Comparison of ENCODE assay signal across 15 cellular contexts in genomic region chr11:73219396-73220285, GRCh38. TPM values are rescaled to one million over a fixed set of nuclear protein-coding genes. Genes with fewer than 3 reads are reported as not detected.
DNase-seq lines count a peak whose midpoint lies in the region; ATAC-seq and TF ChIP-seq lines count a peak whose summit lies in the region.
"Had no signal": no experiment of that assay in that cellular context is flagged by ENCODE, and none has a peak within 500 bp of the region (broad histone marks: within the 10 kb centered on the region; RNA-seq: fewer than 3 reads in every experiment).

No MANE protein-coding gene starts in this region.

- TSS peak; percentile 18 for BruUV-seq in PC-9 (replicated peaks; lab: Mats Ljungman, UMichigan)

- H3K9ac ChIP-seq in DND-41 (ENCODE audit: low read depth, low read length), result no peak overlapping the region

- CTCF ChIA-PET in PC-9 (lab: Charles Lee), result interaction anchor here (0.6 to 1.5 kb wide), 4 partner anchors 17 to 423 kb away, joined by 3 to 9 read pairs (median 4); no protein-coding TSS in a partner anchor

- H3K4me3 ChIP-seq in DND-41 (ENCODE audit: low read depth in 1 of 2, low read length in 2 of 2) (no peak overlapping the region), PC-9 (peak overlapping the region; percentile 69), esophagus (ENCODE audit: low read depth in 1 of 2, low read length in 2 of 2) (peak overlapping the region; percentile 67 to 73)
- H3K4me3 ChIP-seq: MG63 had no signal

- no peak for ATAC-seq in DND-41 (ENCODE audit: insufficient read depth, low read depth)
- ATAC-seq in HG02981 (IDR thresholded peaks at IDR 0.05; ENCODE audit: unreplicated experiment), result no peak
- ATAC-seq: SK-N-SH treated with all-trans-retinoic acid at 6 μM for 48 hours had no signal

- H3K27ac ChIP-seq in DND-41 (ENCODE audit: low read length), result peak overlapping the region; percentile 29; the same call in 1 of the 2 replicates
- no peak overlapping the region for H3K27ac ChIP-seq in PC-9
- peak overlapping the region in 1 of 2 donors; percentile 51 for H3K27ac ChIP-seq in esophagus (ENCODE audit: low read depth in 2 of 2, low read length in 1 of 2)

- intact Hi-C loops in PC-9 (cut with micrococcal nuclease; ENCODE audit: unreplicated experiment) (no loop called here), posterior vena cava (cut with DNase I) (no loop called here)

- no peaks in the 10 kb centered on the region for H3K36me3 ChIP-seq in DND-41 (ENCODE audit: insufficient read depth, low read length)
- no peaks in the 10 kb centered on the region; the same call in 1 of the 2 replicates for H3K36me3 ChIP-seq in PC-9 (ENCODE audit: low read depth)
- peaks cover 3 to 13% of the 10 kb centered on the region in 2 donors for H3K36me3 ChIP-seq in esophagus (ENCODE audit: control insufficient read depth in 2 of 2, insufficient read depth in 2 of 2, low read length in 1 of 2)
- H3K36me3 ChIP-seq: HAP-1, MG63 had no signal

- 79 to 83% methylated on average over 6 of the region's 6 CpGs for WGBS in esophagus, 2 donors

- no peak overlapping the region for H2AFZ ChIP-seq in DND-41 (ENCODE audit: low read depth, low read length)
- H2AFZ ChIP-seq in PC-9, result no peak overlapping the region

- TF ChIP-seq CTCF in DND-41 (IDR thresholded peaks at IDR 0.05; ENCODE audit: borderline replicate concordance, extremely low read depth, low read length, poor library complexity, severe bottlenecking) (no peak), PC-9 (conservative IDR thresholded peaks at IDR 0.05) (no peak)

- H3K4me2 ChIP-seq in DND-41 (ENCODE audit: insufficient read depth, low read length), result no peak overlapping the region
- H3K4me2 ChIP-seq in PC-9, result peak overlapping the region; percentile 97

- H3K9me3 ChIP-seq in DND-41 (ENCODE audit: insufficient read depth, low read length, severe bottlenecking) (no peaks in the 10 kb centered on the region), PC-9 (ENCODE audit: insufficient read depth, low read depth) (no peaks in the 10 kb centered on the region), esophagus (ENCODE audit: control insufficient read depth in 2 of 2, insufficient read depth in 1 of 2, low read depth in 1 of 2, low read length in 1 of 2) (no peaks in the 10 kb centered on the region)
- H3K9me3 ChIP-seq: HAP-1, MG63 had no signal

- DNase-seq in DND-41 (no peak), PC-9 (no peak), posterior vena cava (ENCODE audit: low spot score) (peak; percentile 58), NCI-H146 treated with DMSO at 0.1 percent for 48 hours (lab: John Stamatoyannopoulos, UW; ENCODE audit: unreplicated experiment) (no peak), glomerular visceral epithelial cell (ENCODE audit: extremely low spot score) (no peak)
- DNase-seq in stimulated activated CD4-positive, alpha-beta T cell treated with anti-CD3 and anti-CD28 coated beads, Interleukin-12 subunit alpha, Interleukin-12 subunit beta, amount 100 ng/mL, for 4 hours, result no peak
- DNase-seq: activated CD4-positive, CD25-positive, alpha-beta regulatory T cell; amygdala; effector CD4-positive, alpha-beta T cell; MG63 had no signal

- no peaks in the 10 kb centered on the region for H3K9me2 ChIP-seq in PC-9 (ENCODE audit: insufficient read depth)

- POLR2A ChIA-PET in PC-9 (lab: Charles Lee; ENCODE audit: unreplicated experiment), result no interaction called here

- H3F3A ChIP-seq in PC-9 (ENCODE audit: insufficient read depth, low read depth), result peaks cover 5% of the 10 kb centered on the region; the same call in 1 of the 2 replicates

- H3K4me1 ChIP-seq in DND-41 (ENCODE audit: insufficient read depth, low read length) (peaks cover 38% of the 10 kb centered on the region), PC-9 (replicated peaks; ENCODE audit: insufficient read depth) (peaks cover 45% of the 10 kb centered on the region), esophagus (ENCODE audit: control insufficient read depth in 2 of 2, insufficient read depth in 2 of 2, low read length in 1 of 2) (peaks cover 12 to 33% of the 10 kb centered on the region in 2 donors)
- H3K4me1 ChIP-seq: HAP-1 had no signal

- H3K79me2 ChIP-seq in DND-41 (ENCODE audit: insufficient read depth, low read length) (no peaks in the 10 kb centered on the region), PC-9 (ENCODE audit: low read depth) (peaks cover 48% of the 10 kb centered on the region)

- H4K20me1 ChIP-seq in DND-41 (ENCODE audit: insufficient read depth, low read length) (no peaks in the 10 kb centered on the region), PC-9 (ENCODE audit: insufficient read depth) (no peaks in the 10 kb centered on the region)

- H3K27me3 ChIP-seq in DND-41 (ENCODE audit: insufficient read depth, low read length, poor library complexity) (no peaks in the 10 kb centered on the region), PC-9 (ENCODE audit: insufficient read depth, low read depth) (no peaks in the 10 kb centered on the region), esophagus (ENCODE audit: control insufficient read depth in 1 of 2, insufficient read depth in 2 of 2, low read length in 2 of 2) (no peaks in the 10 kb centered on the region)
- H3K27me3 ChIP-seq: MG63 had no signal

RNA-seq across cellular contexts. Expression of gene P2RY2, which starts 1.6 kb away (rescaled TPM):
- total RNA-seq in PC-9 (2021) (19.8 and 22.5 TPM in 2 replicates), posterior vena cava (1 to 10 TPM in 1 of 2 donors, under 1 TPM in 1; 0.74 to 3.1 TPM)
- 10 to 100 TPM; 17.8 to 26.0 TPM for polyA plus RNA-seq in esophagus
- total RNA-seq: frontal cortex had no signal

RNA-seq across cellular contexts. Expression of gene P2RY6, which starts 52.5 kb away (rescaled TPM):
- 29.7 and 34.7 TPM in 2 replicates for total RNA-seq in PC-9 (2021)
- 1 to 10 TPM in 1 of 2 donors, under 1 TPM in 1; 0.71 to 1.7 TPM for polyA plus RNA-seq in esophagus
- total RNA-seq in posterior vena cava, result 1 to 10 TPM; 2.5 to 4.9 TPM

Comparison
In these comparisons a context has a peak if more than half of its experiments do, and no peak if none do; other contexts are left out.
1. H3K4me3 ChIP-seq: peak in PC-9 (single experiment) and esophagus (2 of 2); none in DND-41 (0 of 2).